In genomic region chr22:37774728-37775127, GRCh38 we compare ENCODE assay signal across 17 cellular contexts. TPM values are rescaled to one million over a fixed set of nuclear protein-coding genes. Genes with fewer than 3 reads are reported as not detected.
"Had no signal": no experiment of that assay in that cellular context is flagged by ENCODE, and none has a peak within 500 bp of the region (broad histone marks: within the 10 kb centered on the region; RNA-seq: fewer than 3 reads in every experiment).

No MANE protein-coding gene starts in this region.

- ATAC-seq: activated T-cell treated with anti-CD3 and anti-CD28 coated beads, Interleukin-2, amount 50 U/mL, for 4 hours; stimulated activated naive B cell treated with anti-CD40 and anti-IgM and Interleukin-4, amounts not matched to agents 10 μg/mL and 1 μg/mL and 100 μg/mL, for 72 hours had no signal

- H3K27me3 Mint-ChIP-seq: activated CD4-positive, alpha-beta memory T cell treated with anti-CD3 and anti-CD28 coated beads, Interleukin-2, amount 10 ng/mL, durations not matched to agents 7 days and 5 days; stimulated activated naive B cell treated with anti-CD40 and anti-IgM and Interleukin-4, amounts not matched to agents 10 μg/mL and 1 μg/mL and 100 μg/mL, for 72 hours had no signal

- H3K27ac ChIP-seq: tibial nerve, vagina had no signal

- H3K27me3 ChIP-seq: tibial nerve, vagina had no signal

- H3K4me3 Mint-ChIP-seq: activated CD4-positive, alpha-beta memory T cell treated with anti-CD3 and anti-CD28 coated beads, Interleukin-2, amount 10 ng/mL, durations not matched to agents 7 days and 5 days; activated T-cell treated with anti-CD3 and anti-CD28 coated beads, Interleukin-2, amount 50 U/mL, for 4 hours; nephron progenitor cell; stimulated activated naive B cell treated with anti-CD40 and anti-IgM and Interleukin-4, amounts not matched to agents 10 μg/mL and 1 μg/mL and 100 μg/mL, for 72 hours had no signal

- DNase-seq: activated CD4-positive, alpha-beta memory T cell treated with anti-CD3 and anti-CD28 coated beads, Interleukin-2, amount 10 ng/mL, durations not matched to agents 7 days and 5 days; activated CD4-positive, alpha-beta T cell treated with anti-CD3 and anti-CD28 coated beads for 4 hours; activated effector memory CD4-positive, alpha-beta T cell treated with Interleukin-2 at 50 U/mL for 16 hours; activated naive CD4-positive, alpha-beta T cell treated with anti-CD3 and anti-CD28 coated beads, Interleukin-2, amount 50 U/mL, for 16 hours; activated T-cell treated with anti-CD3 and anti-CD28 coated beads, Interleukin-2, amount 50 U/mL, for 4 hours; foreskin melanocyte; nephron progenitor cell; stimulated activated CD4-positive, alpha-beta T cell treated with anti-CD3 and anti-CD28 coated beads, Interleukin-2, amount 100 ng/mL, for 48 hours; stimulated activated naive B cell treated with anti-CD40 and anti-IgM and Interleukin-4, amounts not matched to agents 10 μg/mL and 1 μg/mL and 100 μg/mL, for 72 hours; substantia nigra; T-helper 2 cell had no signal

- H3K4me1 Mint-ChIP-seq: activated CD4-positive, alpha-beta memory T cell treated with anti-CD3 and anti-CD28 coated beads, Interleukin-2, amount 10 ng/mL, durations not matched to agents 7 days and 5 days had no signal

- H3K27ac Mint-ChIP-seq: activated CD4-positive, alpha-beta memory T cell treated with anti-CD3 and anti-CD28 coated beads, Interleukin-2, amount 10 ng/mL, durations not matched to agents 7 days and 5 days; stimulated activated naive B cell treated with anti-CD40 and anti-IgM and Interleukin-4, amounts not matched to agents 10 μg/mL and 1 μg/mL and 100 μg/mL, for 72 hours had no signal

- H3K9me3 ChIP-seq: tibial nerve, vagina had no signal

- H3K4me3 ChIP-seq: tibial nerve, vagina had no signal

- H3K9me3 Mint-ChIP-seq: activated CD4-positive, alpha-beta memory T cell treated with anti-CD3 and anti-CD28 coated beads, Interleukin-2, amount 10 ng/mL, durations not matched to agents 7 days and 5 days; activated T-cell treated with anti-CD3 and anti-CD28 coated beads, Interleukin-2, amount 50 U/mL, for 4 hours; nephron progenitor cell; stimulated activated naive B cell treated with anti-CD40 and anti-IgM and Interleukin-4, amounts not matched to agents 10 μg/mL and 1 μg/mL and 100 μg/mL, for 72 hours had no signal

RNA-seq across cellular contexts. Expression of gene GALR3, which starts 48.5 kb away (rescaled TPM):
- total RNA-seq: activated CD4-positive, alpha-beta memory T cell treated with anti-CD3 and anti-CD28 coated beads, Interleukin-2, amount 10 ng/mL, durations not matched to agents 7 days and 5 days; activated T-cell treated with anti-CD3 and anti-CD28 coated beads, Interleukin-2, amount 50 U/mL, for 4 hours; astrocyte; bronchial epithelial cell; dermis microvascular lymphatic vessel endothelial cell; lower leg skin; tibial nerve; vagina had no signal
